ENCODE assay signal across 9 cellular contexts in genomic region chr15:92667291-92667904, GRCh38. TPM values are rescaled to one million over a fixed set of nuclear protein-coding genes. Genes with fewer than 3 reads are reported as not detected.
DNase-seq lines count a peak whose midpoint lies in the region; ATAC-seq and TF ChIP-seq lines count a peak whose summit lies in the region.
"Had no signal": no experiment of that assay in that cellular context is flagged by ENCODE, and none has a peak within 500 bp of the region (broad histone marks: within the 10 kb centered on the region; RNA-seq: fewer than 3 reads in every experiment).

No MANE protein-coding gene starts in this region.

- no peak for ATAC-seq in GM19455 (IDR thresholded peaks at IDR 0.05; ENCODE audit: unreplicated experiment)

- TF ChIP-seq CTCF in endothelial cell (IDR thresholded peaks at IDR 0.05; ENCODE audit: unreplicated experiment), result no peak
- no peak for TF ChIP-seq CTCF in osteoblast (IDR thresholded peaks at IDR 0.05; ENCODE audit: extremely low read depth, low read depth, low read length)

- no peak overlapping the region for H3K4me3 Mint-ChIP-seq in endothelial cell (ENCODE audit: unreplicated experiment)

- H3K36me3 ChIP-seq in osteoblast (ENCODE audit: insufficient read depth, low read length), result no peaks in the 10 kb centered on the region

- peak overlapping the region; percentile 47 for H2AFZ ChIP-seq in osteoblast (ENCODE audit: low read length)

- peaks cover 3% of the 10 kb centered on the region for H3K36me3 Mint-ChIP-seq in endothelial cell (ENCODE audit: low read depth, unreplicated experiment)

- DNase-seq in ELF-1 (ENCODE audit: low read depth, low spot score) (peak; percentile 51), NCI-H2227 treated with DMSO at 0.1 percent for 48 hours (lab: John Stamatoyannopoulos, UW) (peak; percentile 3), endothelial cell (ENCODE audit: low spot score) (no peak), osteoblast (ENCODE audit: insufficient read length, low spot score, missing footprints) (no peak), HK-2 (ENCODE audit: unreplicated experiment) (no peak), CD1c-positive myeloid dendritic cell (ENCODE audit: extremely low spot score) (no peak), superior temporal gyrus (ENCODE audit: extremely low spot score) (no peak)
- DNase-seq: cerebellar nuclear complex had no signal

- no peaks in the 10 kb centered on the region for H3K27me3 ChIP-seq in osteoblast (ENCODE audit: insufficient read depth, low read length)

- H3K27ac Mint-ChIP-seq in endothelial cell (ENCODE audit: unreplicated experiment), result peak overlapping the region; percentile 61

- H3K79me2 ChIP-seq in osteoblast (ENCODE audit: insufficient read depth, low read length), result no peaks in the 10 kb centered on the region

- H3K9me3 Mint-ChIP-seq in endothelial cell (ENCODE audit: unreplicated experiment), result no peaks in the 10 kb centered on the region

- H3K4me2 ChIP-seq in osteoblast (ENCODE audit: insufficient read depth, low read length), result peak overlapping the region; percentile 13

- H3K9me3 ChIP-seq in osteoblast (ENCODE audit: low read depth, low read length), result no peaks in the 10 kb centered on the region

- peaks cover 3% of the 10 kb centered on the region for H3K27me3 Mint-ChIP-seq in endothelial cell (ENCODE audit: unreplicated experiment)

- H3K4me3 ChIP-seq in osteoblast (ENCODE audit: insufficient read depth, low read length), result no peak overlapping the region

- H3K4me1 ChIP-seq in osteoblast (ENCODE audit: insufficient read depth, low read length), result no peaks in the 10 kb centered on the region

- H3K4me1 Mint-ChIP-seq in endothelial cell (ENCODE audit: unreplicated experiment), result peaks cover 47% of the 10 kb centered on the region

- no peak overlapping the region for H3K27ac ChIP-seq in osteoblast (ENCODE audit: low read depth, low read length)

- H4K20me1 ChIP-seq in osteoblast (ENCODE audit: insufficient read depth, low read length), result no peaks in the 10 kb centered on the region

RNA-seq across cellular contexts. Expression of gene FAM174B, which starts 11.8 kb away (rescaled TPM):
- total RNA-seq in endothelial cell (ENCODE audit: unreplicated experiment) (163 TPM), osteoblast (2.1 and 5.1 TPM in 2 replicates)

Comparison
In these comparisons a context has a peak if more than half of its experiments do, and no peak if none do; other contexts are left out.
1. DNase-seq: peak in ELF-1 (single experiment) and NCI-H2227 treated with DMSO at 0.1 percent for 48 hours (single experiment); none in endothelial cell (single experiment), osteoblast (single experiment), HK-2 (single experiment), CD1c-positive myeloid dendritic cell (single experiment) and superior temporal gyrus (single experiment).
2. RNA of gene FAM174B, which starts 11.8 kb away (total RNA-seq): 163 TPM in endothelial cell (single experiment); 2.1 to 5.1 TPM in osteoblast; every median in the first group is over 10 times any median in the second.